Comparison of ENCODE assay signal across 8 cellular contexts in the genomic region with DNA sequence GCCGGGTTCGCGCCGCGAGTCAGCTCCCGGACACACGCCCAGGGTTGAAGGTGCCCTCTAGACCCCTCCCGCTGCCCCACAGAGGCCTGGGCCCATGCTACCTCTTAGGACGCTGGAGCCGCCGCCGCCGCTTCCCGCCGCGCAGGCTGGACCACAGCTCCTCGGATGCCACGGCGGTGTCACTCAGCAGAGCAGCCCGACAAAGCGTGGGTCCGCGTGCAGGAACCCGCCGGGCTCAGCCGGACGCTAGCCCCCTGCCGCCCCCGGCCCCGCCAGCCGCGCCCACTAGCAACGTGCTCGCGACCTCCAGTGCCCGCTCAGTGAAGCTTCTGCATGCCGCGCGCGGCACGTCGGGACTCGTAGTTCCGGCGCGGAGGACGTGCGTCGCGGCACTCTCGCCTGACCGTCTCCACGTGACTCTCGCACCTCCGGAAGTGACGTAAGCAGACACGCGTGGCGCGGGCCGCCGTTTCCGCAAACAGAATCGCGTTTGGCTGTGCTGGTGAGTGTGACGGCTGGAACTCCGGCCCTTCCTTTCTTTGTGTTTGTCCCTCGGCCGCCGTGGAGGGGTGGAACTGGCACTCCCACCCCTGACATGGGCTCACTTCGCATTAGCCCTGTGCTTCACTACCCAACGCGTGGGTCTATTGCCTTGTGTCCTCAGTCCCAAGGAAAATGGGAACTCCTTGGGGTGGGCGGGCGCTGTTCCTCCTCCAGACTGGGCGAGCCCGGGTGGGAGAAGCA. TPM values are rescaled to one million over a fixed set of nuclear protein-coding genes. Genes with fewer than 3 reads are reported as not detected.
A peak's percentile ranks its signal among the peaks of the same experiment; 100 is the strongest.
DNase-seq lines count a peak whose midpoint lies in the region; ATAC-seq, FAIRE-seq and TF ChIP-seq lines count a peak whose summit lies in the region.

A gene with protein sequence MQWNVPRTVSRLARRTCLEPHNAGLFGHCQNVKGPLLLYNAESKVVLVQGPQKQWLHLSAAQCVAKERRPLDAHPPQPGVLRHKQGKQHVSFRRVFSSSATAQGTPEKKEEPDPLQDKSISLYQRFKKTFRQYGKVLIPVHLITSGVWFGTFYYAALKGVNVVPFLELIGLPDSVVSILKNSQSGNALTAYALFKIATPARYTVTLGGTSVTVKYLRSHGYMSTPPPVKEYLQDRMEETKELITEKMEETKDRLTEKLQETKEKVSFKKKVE (minus strand): TSS at position 331 of the 744 bp plus-strand sequence. CDS start 44,481 bp downstream, outside the sequence.
A gene (plus strand): TSS at position 446 of the 744 bp plus-strand sequence. CDS start 4,845 bp downstream, outside the sequence.

- H3K27me3 ChIP-seq in esophagus squamous epithelium = no peaks in the 10 kb centered on the region

- H3K36me3 ChIP-seq in KOPT-K1 (ENCODE audit: insufficient read depth, low read length) (peaks cover 14% of the 10 kb centered on the region), esophagus squamous epithelium (peaks cover 0 to 10% (median 0%) of the 10 kb centered on the region in 3 donors)

- DNase-seq in DMS79 treated with DMSO at 0.1 percent for 48 hours (lab: John Stamatoyannopoulos, UW) (peak; percentile 90), RCC 7860 (ENCODE audit: low spot score) (peak; percentile 81), activated T-helper 1 cell treated with Interleukin-2 at 50 U/mL for 16 hours (ENCODE audit: low read depth) (peak; percentile 88), esophagus squamous epithelium (lab: John Stamatoyannopoulos, UW) (peak; percentile 86), myocyte (ENCODE audit: low read depth) (peak; percentile 97)
- peak; percentile 87 to 92 for DNase-seq in stimulated activated CD8-positive, alpha-beta memory T cell treated with anti-CD3 and anti-CD28 coated beads, Interleukin-7, amount 100 ng/mL, for 48 hours (ENCODE audit: extremely low read depth in 1 of 2, low read depth in 1 of 2)

- H3K9me3 ChIP-seq in KOPT-K1 (ENCODE audit: insufficient read depth, low read length, poor library complexity, severe bottlenecking) (peaks cover 7% of the 10 kb centered on the region), esophagus squamous epithelium (no peaks in the 10 kb centered on the region)

- peak; percentile 90 for ATAC-seq in GM21786 (IDR thresholded peaks at IDR 0.05; ENCODE audit: unreplicated experiment)

- peaks cover 9 to 58% (median 11%) of the 10 kb centered on the region in 3 donors for H3K4me1 ChIP-seq in esophagus squamous epithelium

- intact Hi-C loops in esophagus squamous epithelium (cut with DNase I) = no loop called here

- FAIRE-seq in RCC 7860 (lab: Jason Lieb, UNC) = no peak

- TF ChIP-seq POLR2A in esophagus squamous epithelium (IDR thresholded peaks at IDR 0.05) = peak in 2 of 4 donors; percentile 77 to 81

- H3K27ac ChIP-seq in KOPT-K1 (ENCODE audit: low read depth, low read length, poor library complexity, severe bottlenecking) (peak within 1 kb of the TSS; percentile 78), esophagus squamous epithelium (peak within 1 kb of the TSS; percentile 94 to 98 (median 95))

- peak within 1 kb of the TSS; percentile 75 to 93 (median 80) for H3K4me3 ChIP-seq in esophagus squamous epithelium

- TF ChIP-seq CTCF in esophagus squamous epithelium (IDR thresholded peaks at IDR 0.05) = peak in 2 of 6 experiments; percentile 8 to 31

- 2% methylated on average over 12 of the region's 77 CpGs; no CpG with 5 or more reads in 1 of the 2 donors for WGBS in esophagus squamous epithelium, 2 donors

RNA-seq across cellular contexts. Expression of the first gene that starts in this region (rescaled TPM):
- total RNA-seq in esophagus squamous epithelium (10 to 100 TPM in 3 of 4 donors, 1 to 10 TPM in 1; 9.7 to 15.8 (median 14.6) TPM), myocyte (20.8 and 31.7 TPM in 2 replicates)
- polyA plus RNA-seq in myocyte (2012) = 15.6 TPM

RNA-seq across cellular contexts. Expression of the second gene that starts in this region (rescaled TPM):
- 10 to 100 TPM in 3 of 4 donors, 1 to 10 TPM in 1; 8.8 to 25.0 (median 14.2) TPM for total RNA-seq in esophagus squamous epithelium
- total RNA-seq in myocyte = 30.8 and 32.7 TPM in 2 replicates
- polyA plus RNA-seq in myocyte (2012) = 18.7 TPM

Comparison
In these comparisons a context has a peak if more than half of its experiments do, and no peak if none do; other contexts are left out.
1. Peak in every context shown above with its lines: DNase-seq, ATAC-seq, H3K4me3 ChIP-seq and H3K27ac ChIP-seq.